Comparison of ENCODE assay signal across 10 cellular contexts in genomic region chr7:100547872-100548271, GRCh38. TPM values are rescaled to one million over a fixed set of nuclear protein-coding genes. Genes with fewer than 3 reads are reported as not detected.
DNase-seq lines count a peak whose midpoint lies in the region; ATAC-seq and TF ChIP-seq lines count a peak whose summit lies in the region.
"Had no signal": no experiment of that assay in that cellular context is flagged by ENCODE, and none has a peak within 500 bp of the region (broad histone marks: within the 10 kb centered on the region; RNA-seq: fewer than 3 reads in every experiment).

No MANE protein-coding gene starts in this region.

- no peaks in the 10 kb centered on the region for H3K27me3 Mint-ChIP-seq in activated naive CD4-positive, alpha-beta T cell treated with anti-CD3 and anti-CD28 coated beads for 36 hours (ENCODE audit: low read depth)

- H3K4me1 ChIP-seq in adrenal gland (replicated peaks in 1 of 2): peaks cover 57 to 63% of the 10 kb centered on the region in 2 donors
- H3K4me1 ChIP-seq in liver (ENCODE audit: control insufficient read depth in 4 of 4, insufficient read depth in 4 of 4, low read length in 3 of 4): peaks cover 18 to 62% (median 50%) of the 10 kb centered on the region in 4 donors
- peaks cover 45 to 58% (median 54%) of the 10 kb centered on the region in 4 donors for H3K4me1 ChIP-seq in upper lobe of left lung

- peak overlapping the region; percentile 95 for H3K27ac Mint-ChIP-seq in activated naive CD4-positive, alpha-beta T cell treated with anti-CD3 and anti-CD28 coated beads for 36 hours

- no peaks in the 10 kb centered on the region for H3K9me3 Mint-ChIP-seq in activated naive CD4-positive, alpha-beta T cell treated with anti-CD3 and anti-CD28 coated beads for 36 hours

- TF ChIP-seq RAD21 in liver (IDR thresholded peaks at IDR 0.05): peak; percentile 10 to 36

- H3K27ac ChIP-seq in adrenal gland (peak overlapping the region; percentile 88 to 99 (median 93)), liver (ENCODE audit: low read depth in 1 of 2, low read length in 2 of 2) (peak overlapping the region; percentile 89 to 92), upper lobe of left lung (peak overlapping the region; percentile 81 to 90 (median 87))

- H3K4me3 ChIP-seq in adrenal gland (no peak overlapping the region), liver (ENCODE audit: low read depth in 1 of 3, low read length in 3 of 3) (no peak overlapping the region), upper lobe of left lung (no peak overlapping the region)

- peaks cover 0 to 40% of the 10 kb centered on the region in 2 donors for H3K36me3 ChIP-seq in adrenal gland (replicated peaks in 1 of 2)
- H3K36me3 ChIP-seq in liver (ENCODE audit: control insufficient read depth in 4 of 4, insufficient read depth in 3 of 4, low read depth in 1 of 4, low read length in 3 of 4): peaks cover 0 to 25% (median 12%) of the 10 kb centered on the region in 4 donors
- peaks cover 0 to 17% (median 6%) of the 10 kb centered on the region in 4 donors for H3K36me3 ChIP-seq in upper lobe of left lung

- peak overlapping the region in 1 of 2 donors; percentile 71 for H3K9ac ChIP-seq in liver (ENCODE audit: low read depth in 1 of 2, low read length in 2 of 2)

- H3K27me3 ChIP-seq in adrenal gland (no peaks in the 10 kb centered on the region), liver (ENCODE audit: control insufficient read depth in 4 of 4, insufficient read depth in 4 of 4, low read length in 3 of 4) (no peaks in the 10 kb centered on the region), upper lobe of left lung (no peaks in the 10 kb centered on the region)

- peaks cover 74% of the 10 kb centered on the region for H3K4me1 Mint-ChIP-seq in activated naive CD4-positive, alpha-beta T cell treated with anti-CD3 and anti-CD28 coated beads for 36 hours (ENCODE audit: low read depth)

- no peak for DNase-seq in activated naive CD4-positive, alpha-beta T cell treated with anti-CD3 and anti-CD28 coated beads for 36 hours
- DNase-seq in activated naive CD4-positive, alpha-beta T cell treated with anti-CD3 and anti-CD28 coated beads, Interleukin-2, amount 50 U/mL, for 16 hours: no peak
- DNase-seq in adrenal gland (peak in 6 of 7 donors; percentile 54 to 78 (median 72)), upper lobe of left lung (peak in 1 of 2 donors; percentile 68), NCI-H2196 treated with DMSO at 0.1 percent for 48 hours (lab: John Stamatoyannopoulos, UW; ENCODE audit: unreplicated experiment) (no peak), NCI-H82 treated with DMSO at 0.1 percent for 48 hours (lab: John Stamatoyannopoulos, UW; ENCODE audit: unreplicated experiment) (no peak)
- DNase-seq in stimulated activated CD4-positive, alpha-beta T cell treated with anti-CD3 and anti-CD28 coated beads, Interleukin-4, amount 100 ng/mL, for 4 hours: no peak
- DNase-seq: DMS79 treated with DMSO at 0.1 percent for 48 hours, T1000 had no signal

- no peak for TF ChIP-seq EP300 in upper lobe of left lung (IDR thresholded peaks at IDR 0.05)

- no peak for ATAC-seq in upper lobe of left lung (ENCODE audit: low FRiP score in 2 of 2)

- TF ChIP-seq POLR2A in adrenal gland (IDR thresholded peaks at IDR 0.05): no peak
- no peak for TF ChIP-seq POLR2A in upper lobe of left lung (IDR thresholded peaks at IDR 0.05)

- H3K4me3 Mint-ChIP-seq in activated naive CD4-positive, alpha-beta T cell treated with anti-CD3 and anti-CD28 coated beads for 36 hours: no peak overlapping the region

- intact Hi-C loops in activated naive CD4-positive, alpha-beta T cell treated with anti-CD3 and anti-CD28 coated beads for 36 hours (cut with micrococcal nuclease): no loop called here
- intact Hi-C loops in adrenal gland (cut with DNase I): no loop called here

- peaks cover 20% of the 10 kb centered on the region for H3K36me3 Mint-ChIP-seq in activated naive CD4-positive, alpha-beta T cell treated with anti-CD3 and anti-CD28 coated beads for 36 hours (ENCODE audit: low read depth)

- H3K9me3 ChIP-seq in adrenal gland (replicated peaks in 1 of 3) (no peaks in the 10 kb centered on the region), liver (ENCODE audit: control insufficient read depth in 4 of 4, low read length in 3 of 4) (no peaks in the 10 kb centered on the region), upper lobe of left lung (no peaks in the 10 kb centered on the region)

- CTCF ChIA-PET in activated naive CD4-positive, alpha-beta T cell treated with anti-CD3 and anti-CD28 coated beads for 36 hours (lab: Charles Lee): interaction anchor here (0.6 to 6.7 kb wide), 6 partner anchors 11 to 144 kb away, joined by 3 to 82 read pairs (median 6); no protein-coding TSS in a partner anchor

- WGBS in adrenal gland, 4 donors: 6 to 13% (median 12%) methylated on average over 2 of the region's 2 CpGs
- WGBS in liver: 3% methylated on average over 2 of the region's 2 CpGs
- 13 to 26% methylated on average over 2 of the region's 2 CpGs for WGBS in upper lobe of left lung, 2 donors

- TF ChIP-seq CTCF in adrenal gland (IDR thresholded peaks at IDR 0.05) (peak in 3 of 6 experiments; percentile 24 to 46 (median 27)), liver (IDR thresholded peaks at IDR 0.05; ENCODE audit: low read depth, low read length, missing input control) (peak; percentile 32), upper lobe of left lung (IDR thresholded peaks at IDR 0.05) (peak in 3 of 6 experiments; percentile 10 to 22 (median 19))

TF ChIP-seq in liver, 16 proteins besides CTCF, POLR2A, EP300 and RAD21:
- TF ChIP-seq FOXA1 (IDR thresholded peaks at IDR 0.05) (no peak), HNF4G (IDR thresholded peaks at IDR 0.05) (no peak), EGR1 (IDR thresholded peaks at IDR 0.05; ENCODE audit: low read depth in 2 of 2) (no peak), GABPA (IDR thresholded peaks at IDR 0.05 in 1 of 2, conservative IDR thresholded peaks at IDR 0.05 in 1 of 2) (no peak), NR2F2 (IDR thresholded peaks at IDR 0.05) (peak; percentile 34), YY1 (IDR thresholded peaks at IDR 0.05) (no peak), ZBTB33 (IDR thresholded peaks at IDR 0.05) (no peak), SP1 (IDR thresholded peaks at IDR 0.05) (no peak), MAX (IDR thresholded peaks at IDR 0.05) (peak; percentile 45)

RNA-seq across cellular contexts. Expression of gene AGFG2, which starts 8.9 kb away (rescaled TPM):
- 10 to 100 TPM; 23.4 to 23.9 TPM for total RNA-seq in activated naive CD4-positive, alpha-beta T cell treated with anti-CD3 and anti-CD28 coated beads for 36 hours
- total RNA-seq in adrenal gland (100 to 1,000 TPM in 6 of 8 donors, 10 to 100 TPM in 2; 42.8 to 175 (median 151) TPM), liver (10 to 100 TPM; 37.2 to 48.8 TPM), upper lobe of left lung (10 to 100 TPM; 14.3 to 33.1 (median 20.4) TPM)
- polyA plus RNA-seq in adrenal gland (10 to 100 TPM; 14.0 to 61.5 (median 30.9) TPM), liver (10 to 100 TPM; 37.4 to 47.2 TPM)

RNA-seq across cellular contexts. Expression of gene SAP25, which starts 25.8 kb away (rescaled TPM):
- total RNA-seq in activated naive CD4-positive, alpha-beta T cell treated with anti-CD3 and anti-CD28 coated beads for 36 hours: 10 to 100 TPM; 13.7 to 15.7 TPM
- 1 to 10 TPM in 3 of 8 donors, under 1 TPM in 2, not detected in 3; 0.69 to 5.1 (median 1.5) TPM for total RNA-seq in adrenal gland
- polyA plus RNA-seq in adrenal gland: 10 to 100 TPM in 1 of 3 donors, 1 to 10 TPM in 1, not detected in 1; 3.6 to 11.3 TPM
- total RNA-seq in liver: under 1 TPM in 1 of 2 donors, not detected in 1; 0.33 TPM
- polyA plus RNA-seq in liver: under 1 TPM; 0.56 to 0.84 TPM
- total RNA-seq in upper lobe of left lung: 10 to 100 TPM in 3 of 6 donors, 1 to 10 TPM in 3; 1.2 to 18.9 (median 12.7) TPM

RNA-seq across cellular contexts. Expression of gene LRCH4, which starts 38.1 kb away (rescaled TPM):
- total RNA-seq in activated naive CD4-positive, alpha-beta T cell treated with anti-CD3 and anti-CD28 coated beads for 36 hours: 10 to 100 TPM; 78.0 to 81.2 TPM
- total RNA-seq in adrenal gland (100 to 1,000 TPM in 1 of 8 donors, 10 to 100 TPM in 7; 31.7 to 128 (median 59.8) TPM), liver (10 to 100 TPM in 1 of 2 donors, 1 to 10 TPM in 1; 8.2 to 25.8 TPM), upper lobe of left lung (100 to 1,000 TPM in 5 of 6 donors, 10 to 100 TPM in 1; 88.5 to 493 (median 121) TPM)
- polyA plus RNA-seq in adrenal gland (100 to 1,000 TPM in 2 of 3 donors, 10 to 100 TPM in 1; 15.0 to 235 (median 109) TPM), liver (10 to 100 TPM in 1 of 2 donors, 1 to 10 TPM in 1; 9.1 to 16.9 TPM)

RNA-seq across cellular contexts. Expression of gene FBXO24, which starts 38.3 kb away (rescaled TPM):
- total RNA-seq in activated naive CD4-positive, alpha-beta T cell treated with anti-CD3 and anti-CD28 coated beads for 36 hours: 1 to 10 TPM; 1.5 to 2.6 TPM
- total RNA-seq in adrenal gland (1 to 10 TPM in 3 of 8 donors, under 1 TPM in 3, not detected in 2; 0.24 to 1.4 (median 0.89) TPM), liver (1 to 10 TPM in 1 of 2 donors, under 1 TPM in 1; 0.67 to 1.3 TPM), upper lobe of left lung (1 to 10 TPM in 1 of 6 donors, under 1 TPM in 2, not detected in 3; 0.63 to 4.2 (median 0.77) TPM)
- polyA plus RNA-seq in adrenal gland (1 to 10 TPM in 2 of 3 donors, under 1 TPM in 1; 0.16 to 2.8 (median 1.5) TPM), liver (under 1 TPM; 0.25 to 0.32 TPM)

RNA-seq across cellular contexts. Expression of gene PCOLCE, which starts 54.3 kb away (rescaled TPM):
- total RNA-seq in activated naive CD4-positive, alpha-beta T cell treated with anti-CD3 and anti-CD28 coated beads for 36 hours: 1 to 10 TPM; 5.8 to 6.8 TPM
- total RNA-seq in adrenal gland: 100 to 1,000 TPM in 2 of 8 donors, 10 to 100 TPM in 6; 42.0 to 369 (median 71.9) TPM
- polyA plus RNA-seq in adrenal gland: 100 to 1,000 TPM in 2 of 3 donors, 10 to 100 TPM in 1; 21.5 to 222 (median 184) TPM
- total RNA-seq in liver: 10 to 100 TPM in 1 of 2 donors, 1 to 10 TPM in 1; 6.7 to 13.1 TPM
- 10 to 100 TPM; 10.4 to 38.2 TPM for polyA plus RNA-seq in liver
- 100 to 1,000 TPM in 2 of 6 donors, 10 to 100 TPM in 4; 15.2 to 115 (median 47.3) TPM for total RNA-seq in upper lobe of left lung

Comparison
In these comparisons a context has a peak if more than half of its experiments do, and no peak if none do; other contexts are left out.
1. DNase-seq: peak in adrenal gland (6 of 7); none in activated naive CD4-positive, alpha-beta T cell treated with anti-CD3 and anti-CD28 coated beads for 36 hours (single experiment), activated naive CD4-positive, alpha-beta T cell treated with anti-CD3 and anti-CD28 coated beads, Interleukin-2, amount 50 U/mL, for 16 hours (single experiment), stimulated activated CD4-positive, alpha-beta T cell treated with anti-CD3 and anti-CD28 coated beads, Interleukin-4, amount 100 ng/mL, for 4 hours (0 of 2), NCI-H2196 treated with DMSO at 0.1 percent for 48 hours (single experiment) and NCI-H82 treated with DMSO at 0.1 percent for 48 hours (single experiment).
2. Peak in every context shown above with its lines, with median percentiles within 50 percentile points of each other: H3K27ac ChIP-seq.